28 cellular contexts compared by ENCODE assay signal in the genomic region with DNA sequence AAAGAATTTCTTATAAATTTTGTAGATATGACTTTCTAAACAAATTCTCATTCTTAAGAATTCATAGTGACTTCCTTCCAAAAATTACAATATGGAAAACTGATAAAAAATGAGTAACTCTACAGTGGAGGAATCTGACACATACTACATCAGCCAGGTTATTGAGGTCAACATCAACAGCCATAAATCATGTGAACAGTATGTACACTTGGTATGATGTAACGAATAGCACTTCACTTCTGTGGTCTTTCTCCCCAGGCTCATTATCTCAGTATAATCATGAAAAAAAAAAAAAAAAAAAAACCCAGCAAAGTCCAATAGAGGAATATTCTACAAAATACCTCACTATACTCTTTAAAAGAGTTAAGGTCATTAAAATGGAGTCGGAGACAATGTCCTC.
"Had no signal": no experiment of that assay in that cellular context is flagged by ENCODE, and none has a peak within 500 bp of the region (broad histone marks: within the 10 kb centered on the region; RNA-seq: fewer than 3 reads in every experiment).

No MANE protein-coding gene starts in this region.

- DNase-seq: activated CD4-positive, alpha-beta T cell treated with anti-CD3 and anti-CD28 coated beads, Interleukin-2, amount 10 ng/mL, durations not matched to agents 7 days and 5 days; activated CD4-positive, CD25-positive, alpha-beta regulatory T cell treated with anti-CD3 and anti-CD28 coated beads, Interleukin-2, amount 50 U/mL, for 72 hours; activated CD8-positive, alpha-beta memory T cell treated with anti-CD3 and anti-CD28 coated beads, Interleukin-2, amount 10 ng/mL, durations not matched to agents 7 days and 5 days; activated CD8-positive, alpha-beta T cell treated with anti-CD3 and anti-CD28 coated beads for 36 hours; activated gamma-delta T cell; activated naive CD4-positive, alpha-beta T cell treated with anti-CD3 and anti-CD28 coated beads, Interleukin-2, amount 50 U/mL, for 16 hours; activated naive CD8-positive, alpha-beta T cell treated with anti-CD3 and anti-CD28 coated beads, Interleukin-2, amount 50 U/mL, for 24 hours; activated T-cell treated with anti-CD3 and anti-CD28 coated beads for 4 hours; anterior cingulate cortex; effector CD8-positive, alpha-beta T cell; gastrocnemius medialis; hippocampal formation; mucosa of descending colon; nephron progenitor cell; nucleus accumbens; right cardiac atrium; stimulated activated CD4-positive, alpha-beta T cell treated with anti-CD3 and anti-CD28 coated beads, Interleukin-1b, Interleukin-23, amount 100 ng/mL, for 48 hours; stomach had no signal

- H3K79me2 ChIP-seq: parathyroid adenoma had no signal

- H3K9me3 ChIP-seq: gastrocnemius medialis, mucosa of descending colon had no signal

- H3K4me1 ChIP-seq: gastrocnemius medialis, parathyroid adenoma, stomach, suprapubic skin, tibial nerve had no signal

- H2AFZ ChIP-seq: parathyroid adenoma had no signal

- H3K27ac ChIP-seq: gastrocnemius medialis, parathyroid adenoma, stomach, suprapubic skin, tibial nerve, VCaP had no signal

- H3K27me3 Mint-ChIP-seq: activated CD4-positive, alpha-beta T cell treated with anti-CD3 and anti-CD28 coated beads, Interleukin-2, amount 10 ng/mL, durations not matched to agents 7 days and 5 days; activated CD8-positive, alpha-beta memory T cell treated with anti-CD3 and anti-CD28 coated beads, Interleukin-2, amount 10 ng/mL, durations not matched to agents 7 days and 5 days; activated CD8-positive, alpha-beta T cell treated with anti-CD3 and anti-CD28 coated beads for 36 hours; activated naive CD8-positive, alpha-beta T cell treated with anti-CD3 and anti-CD28 coated beads, Interleukin-2, amount 50 U/mL, for 24 hours; dendritic cell treated with granulocyte-macrophage colony-stimulating factor and Interleukin-4, amounts not matched to agents 40 ng/mL and 50 ng/mL, for 4 days; memory B cell; stimulated activated memory B cell treated with anti-CD40 and anti-IgM and Interleukin-4, amounts not matched to agents 10 μg/mL and 1 μg/mL and 100 μg/mL, for 72 hours had no signal

- ATAC-seq: activated CD8-positive, alpha-beta memory T cell treated with anti-CD3 and anti-CD28 coated beads, Interleukin-2, amount 10 ng/mL, durations not matched to agents 7 days and 5 days; activated CD8-positive, alpha-beta T cell treated with anti-CD3 and anti-CD28 coated beads for 36 hours; activated naive CD8-positive, alpha-beta T cell treated with anti-CD3 and anti-CD28 coated beads, Interleukin-2, amount 50 U/mL, for 24 hours; gastrocnemius medialis; mucosa of descending colon; right cardiac atrium; stimulated activated memory B cell treated with anti-CD40 and anti-IgM and Interleukin-4, amounts not matched to agents 10 μg/mL and 1 μg/mL and 100 μg/mL, for 72 hours had no signal

- H3K27ac Mint-ChIP-seq: activated CD4-positive, alpha-beta T cell treated with anti-CD3 and anti-CD28 coated beads, Interleukin-2, amount 10 ng/mL, durations not matched to agents 7 days and 5 days; activated CD8-positive, alpha-beta memory T cell treated with anti-CD3 and anti-CD28 coated beads, Interleukin-2, amount 10 ng/mL, durations not matched to agents 7 days and 5 days; activated CD8-positive, alpha-beta T cell treated with anti-CD3 and anti-CD28 coated beads for 36 hours; activated naive CD8-positive, alpha-beta T cell treated with anti-CD3 and anti-CD28 coated beads, Interleukin-2, amount 50 U/mL, for 24 hours; activated T-helper 1 cell treated with anti-CD3 and anti-CD28 coated beads, Interleukin-12 subunit alpha, Interleukin-12 subunit beta, Interleukin-2, Interleukin-4 antibody, amounts not matched to agents 30 ng/mL and 10 ng/mL and 1 ng/mL, durations not matched to agents 14 hours and 24 hours and 36 hours; brain; dendritic cell treated with granulocyte-macrophage colony-stimulating factor and Interleukin-4, amounts not matched to agents 40 ng/mL and 50 ng/mL, for 4 days; memory B cell; nephron progenitor cell; stimulated activated memory B cell treated with anti-CD40 and anti-IgM and Interleukin-4, amounts not matched to agents 10 μg/mL and 1 μg/mL and 100 μg/mL, for 72 hours; T-helper 2 cell treated with Interferon-gamma antibody and Interleukin-4, amounts not matched to agents 5 μg/mL and 100 μg/mL, for 36 hours had no signal

- H3K36me3 ChIP-seq: gastrocnemius medialis, stomach, suprapubic skin, tibial nerve had no signal

- H3K4me3 Mint-ChIP-seq: activated CD4-positive, alpha-beta T cell treated with anti-CD3 and anti-CD28 coated beads, Interleukin-2, amount 10 ng/mL, durations not matched to agents 7 days and 5 days; activated CD8-positive, alpha-beta memory T cell treated with anti-CD3 and anti-CD28 coated beads, Interleukin-2, amount 10 ng/mL, durations not matched to agents 7 days and 5 days; activated CD8-positive, alpha-beta T cell treated with anti-CD3 and anti-CD28 coated beads for 36 hours; activated naive CD8-positive, alpha-beta T cell treated with anti-CD3 and anti-CD28 coated beads, Interleukin-2, amount 50 U/mL, for 24 hours; activated T-helper 1 cell treated with anti-CD3 and anti-CD28 coated beads, Interleukin-12 subunit alpha, Interleukin-12 subunit beta, Interleukin-2, Interleukin-4 antibody, amounts not matched to agents 30 ng/mL and 10 ng/mL and 1 ng/mL, durations not matched to agents 14 hours and 24 hours and 36 hours; brain; dendritic cell treated with granulocyte-macrophage colony-stimulating factor and Interleukin-4, amounts not matched to agents 40 ng/mL and 50 ng/mL, for 4 days; memory B cell; nephron progenitor cell; stimulated activated memory B cell treated with anti-CD40 and anti-IgM and Interleukin-4, amounts not matched to agents 10 μg/mL and 1 μg/mL and 100 μg/mL, for 72 hours; T-helper 2 cell treated with Interferon-gamma antibody and Interleukin-4, amounts not matched to agents 5 μg/mL and 100 μg/mL, for 36 hours had no signal

- H3K4me1 Mint-ChIP-seq: activated CD4-positive, alpha-beta T cell treated with anti-CD3 and anti-CD28 coated beads, Interleukin-2, amount 10 ng/mL, durations not matched to agents 7 days and 5 days; activated CD8-positive, alpha-beta memory T cell treated with anti-CD3 and anti-CD28 coated beads, Interleukin-2, amount 10 ng/mL, durations not matched to agents 7 days and 5 days; activated naive CD8-positive, alpha-beta T cell treated with anti-CD3 and anti-CD28 coated beads, Interleukin-2, amount 50 U/mL, for 24 hours; brain; memory B cell; nephron progenitor cell; stimulated activated memory B cell treated with anti-CD40 and anti-IgM and Interleukin-4, amounts not matched to agents 10 μg/mL and 1 μg/mL and 100 μg/mL, for 72 hours had no signal

- H3K36me3 Mint-ChIP-seq: brain had no signal

- H3K9ac ChIP-seq: parathyroid adenoma had no signal

- H3K27me3 ChIP-seq: gastrocnemius medialis, stomach, suprapubic skin, tibial nerve had no signal

- H3K4me3 ChIP-seq: gastrocnemius medialis, mucosa of descending colon, stomach, suprapubic skin, tibial nerve had no signal
